ENCODE assay signal across 12 cellular contexts in genomic region chr3:41304603-41305002, GRCh38.
DNase-seq lines count a peak whose midpoint lies in the region; ATAC-seq and TF ChIP-seq lines count a peak whose summit lies in the region.
"Had no signal": no experiment of that assay in that cellular context is flagged by ENCODE, and none has a peak within 500 bp of the region (broad histone marks: within the 10 kb centered on the region; RNA-seq: fewer than 3 reads in every experiment).

No MANE protein-coding gene starts in this region.

- intact Hi-C loops in prostate gland (cut with DNase I): no loop called here

- no peaks in the 10 kb centered on the region for H3K9me3 ChIP-seq in SK-N-SH
- H3K9me3 ChIP-seq in prostate gland: no peaks in the 10 kb centered on the region
- no peaks in the 10 kb centered on the region for H3K9me3 ChIP-seq in gastroesophageal sphincter

- H4K20me1 ChIP-seq in SK-N-SH (ENCODE audit: insufficient read depth): no peaks in the 10 kb centered on the region

- POLR2A ChIA-PET in SK-N-SH (lab: Yijun Ruan, JAX): no interaction called here

- H3K27ac ChIP-seq in SK-N-SH (ENCODE audit: low read depth in 2 of 2, low read length in 1 of 2) (peak overlapping the region in 1 of 2 experiments; percentile 89; a peak in 2 of 4 replicates), prostate gland (no peak overlapping the region), gastroesophageal sphincter (no peak overlapping the region)
- H3K27ac ChIP-seq: 22Rv1, VCaP had no signal

- no peak overlapping the region for H3K4me2 ChIP-seq in SK-N-SH
- H3K4me2 ChIP-seq: smooth muscle cell had no signal

- H3K27me3 ChIP-seq in SK-N-SH (ENCODE audit: insufficient read depth) (no peaks in the 10 kb centered on the region), prostate gland (replicated peaks; ENCODE audit: insufficient read depth) (no peaks in the 10 kb centered on the region), gastroesophageal sphincter (no peaks in the 10 kb centered on the region)

- H3K9ac ChIP-seq in SK-N-SH: no peak overlapping the region

- H3K9me2 ChIP-seq in SK-N-SH: no peaks in the 10 kb centered on the region

- no peaks in the 10 kb centered on the region for H3K79me2 ChIP-seq in SK-N-SH (ENCODE audit: insufficient read depth)

- TF ChIP-seq POLR2A in prostate gland (IDR thresholded peaks at IDR 0.05) (no peak), gastroesophageal sphincter (IDR thresholded peaks at IDR 0.05) (no peak)

- no peak overlapping the region for H2AFZ ChIP-seq in SK-N-SH (ENCODE audit: low read depth)

- DNase-seq in DMS 273 (lab: John Stamatoyannopoulos, UW; ENCODE audit: unreplicated experiment) (peak; percentile 46), DMS 273 treated with DMSO at 0.1 percent for 48 hours (lab: John Stamatoyannopoulos, UW) (no peak), SK-N-SH (peak; percentile 52), fibroblast of peridontal ligament (ENCODE audit: extremely low read depth) (peak; percentile 23), prostate gland (ENCODE audit: low spot score) (peak; percentile 17), NCI-H146 (lab: John Stamatoyannopoulos, UW) (no peak)
- DNase-seq: Kasumi-1 had no signal

- peak; percentile 21; the same call in 1 of the 2 replicates for TF ChIP-seq RAD21 in SK-N-SH (IDR thresholded peaks at IDR 0.05; ENCODE audit: low read length)

- H3K4me1 ChIP-seq in SK-N-SH (ENCODE audit: control insufficient read depth in 1 of 2, insufficient read depth in 2 of 2, low read depth in 1 of 2, low read length in 1 of 2): peaks cover 0 to 40% of the 10 kb centered on the region in 2 experiments; a peak in 3 of 4 replicates
- H3K4me1 ChIP-seq in prostate gland (replicated peaks): no peaks in the 10 kb centered on the region
- H3K4me1 ChIP-seq in gastroesophageal sphincter: peaks cover 0 to 9% (median 0%) of the 10 kb centered on the region in 3 donors

- no peak for ATAC-seq in GM19463 (IDR thresholded peaks at IDR 0.05; ENCODE audit: unreplicated experiment)
- ATAC-seq in gastroesophageal sphincter: no peak

- CTCF ChIA-PET in SK-N-SH (lab: Yijun Ruan, JAX): interaction anchor here (0.6 to 1.6 kb wide), 3 partner anchors 48 to 810 kb away, joined by 3 to 6 read pairs (median 3); no protein-coding TSS in a partner anchor

- TF ChIP-seq EP300 in SK-N-SH (IDR thresholded peaks at IDR 0.05; ENCODE audit: borderline replicate concordance in 1 of 2, low read depth in 1 of 2, low read length in 1 of 2) (peak in 1 of 2 experiments; percentile 56; a peak in 1 of 4 replicates), gastroesophageal sphincter (IDR thresholded peaks at IDR 0.05) (no peak)

- 34% methylated on average over 2 of the region's 2 CpGs for WGBS in SK-N-SH (ENCODE audit: low lambda C conversion rate)
- 39% methylated on average over 2 of the region's 2 CpGs for WGBS in prostate gland
- 0 to 38% methylated on average over 2 of the region's 2 CpGs for WGBS in gastroesophageal sphincter (ENCODE audit: low coverage in 1 of 2), 2 donors

- H3K36me3 ChIP-seq in SK-N-SH (replicated peaks in 1 of 2; ENCODE audit: control insufficient read depth in 1 of 2, insufficient read depth in 2 of 2, low read length in 1 of 2) (no peaks in the 10 kb centered on the region), prostate gland (no peaks in the 10 kb centered on the region), gastroesophageal sphincter (no peaks in the 10 kb centered on the region)

- H3K4me3 ChIP-seq in SK-N-SH (ENCODE audit: low read depth in 2 of 2, low read length in 1 of 2): no peak overlapping the region
- H3K4me3 ChIP-seq in prostate gland: no peak overlapping the region
- H3K4me3 ChIP-seq in gastroesophageal sphincter: no peak overlapping the region
- H3K4me3 ChIP-seq: smooth muscle cell had no signal

- peaks cover 8% of the 10 kb centered on the region for H3F3A ChIP-seq in SK-N-SH (replicated peaks; ENCODE audit: insufficient read depth)

- TF ChIP-seq CTCF in SK-N-SH (IDR thresholded peaks at IDR 0.05) (no peak), prostate gland (IDR thresholded peaks at IDR 0.05) (no peak), gastroesophageal sphincter (IDR thresholded peaks at IDR 0.05) (no peak)

TF ChIP-seq in SK-N-SH, 30 proteins besides CTCF, POLR2A, EP300 and RAD21:
- TF ChIP-seq POLR2AphosphoS5 (IDR thresholded peaks at IDR 0.05; ENCODE audit: low read depth, low read length) (no peak), FOSL2 (IDR thresholded peaks at IDR 0.05; ENCODE audit: borderline replicate concordance, low read depth) (no peak), NFIC (IDR thresholded peaks at IDR 0.05; ENCODE audit: borderline replicate concordance) (no peak), GATA2 (CRISPR knock-in tag; IDR thresholded peaks at IDR 0.05) (no peak), CHD2 (IDR thresholded peaks at IDR 0.05; ENCODE audit: low read length, partially characterized antibody) (no peak), RCOR1 (IDR thresholded peaks at IDR 0.05; ENCODE audit: low read length) (no peak), MAX (IDR thresholded peaks at IDR 0.05; ENCODE audit: low read depth) (no peak), EZH2phosphoT487 (IDR thresholded peaks at IDR 0.05; ENCODE audit: borderline replicate concordance, low read depth) (no peak), GABPA (IDR thresholded peaks at IDR 0.05; ENCODE audit: low read depth) (no peak), YY1 (IDR thresholded peaks at IDR 0.05; ENCODE audit: low read depth) (no peak), RFX5 (IDR thresholded peaks at IDR 0.05; ENCODE audit: low read length) (no peak), FOXJ3 (CRISPR knock-in tag; IDR thresholded peaks at IDR 0.05) (no peak), MXI1 (IDR thresholded peaks at IDR 0.05; ENCODE audit: low read depth, low read length) (no peak), RXRA (IDR thresholded peaks at IDR 0.05; ENCODE audit: borderline replicate concordance, low read depth) (no peak)

Comparison
In these comparisons a context has a peak if more than half of its experiments do, and no peak if none do; other contexts are left out.
1. DNase-seq: peak in DMS 273 (single experiment), SK-N-SH (single experiment), fibroblast of peridontal ligament (single experiment) and prostate gland (single experiment); none in DMS 273 treated with DMSO at 0.1 percent for 48 hours (single experiment) and NCI-H146 (single experiment).